In the genomic region with DNA sequence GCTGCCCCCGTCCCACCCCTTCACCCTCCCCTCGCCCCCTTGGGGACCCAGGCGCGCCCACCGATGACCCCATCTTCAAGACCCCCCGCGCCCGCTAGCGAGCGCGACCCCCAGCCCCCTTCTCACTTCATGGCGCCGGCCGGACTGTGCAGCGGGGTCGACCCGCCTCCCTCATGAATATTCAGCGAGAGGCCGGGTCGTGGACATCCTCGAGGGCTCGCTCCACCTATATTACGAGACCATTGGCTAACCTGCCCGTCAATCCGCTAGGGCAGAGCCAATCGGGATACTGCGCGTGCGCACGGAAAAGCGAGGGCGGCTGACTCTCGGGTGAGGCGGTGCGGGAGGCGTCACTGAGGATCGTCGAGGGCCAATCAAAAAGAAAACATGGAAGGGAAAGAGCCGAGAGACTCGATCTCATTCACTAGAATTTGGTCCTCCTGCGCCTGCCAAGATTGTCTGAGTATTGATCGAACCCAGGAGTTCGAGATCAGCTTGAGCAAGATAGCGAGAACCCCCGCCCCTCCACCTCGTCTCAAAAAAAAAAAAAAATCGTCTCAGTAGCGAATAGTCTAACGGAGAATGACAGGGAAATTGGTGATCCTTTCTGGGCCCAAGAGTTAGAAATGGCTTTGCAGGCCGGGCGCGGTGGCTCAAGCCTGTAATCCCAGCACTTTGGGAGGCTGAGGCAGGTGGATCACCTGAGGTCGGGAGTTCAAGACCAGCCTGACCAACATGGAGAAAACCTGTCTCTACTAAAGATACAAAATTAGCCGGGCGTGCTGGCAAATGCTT, we compare ENCODE assay signal across 8 cellular contexts. TPM values are rescaled to one million over a fixed set of nuclear protein-coding genes. Genes with fewer than 3 reads are reported as not detected.
DNase-seq lines count a peak whose midpoint lies in the region; ATAC-seq and TF ChIP-seq lines count a peak whose summit lies in the region.

A gene (minus strand): TSS at position 164 of the 795 bp plus-strand sequence. CDS start 33 bp downstream, at position 131.

- no peaks in the 10 kb centered on the region; a peak in 1 of 22 replicates for H4K20me1 ChIP-seq in BLaER1 treated with 17β-estradiol and CSF1 and Interleukin-3, amounts not matched to agents 10 nM and 100 nM

- ATAC-seq in GM19351 (IDR thresholded peaks at IDR 0.05; ENCODE audit: unreplicated experiment) (peak; percentile 99), HG03521 (IDR thresholded peaks at IDR 0.05; ENCODE audit: unreplicated experiment) (peak; percentile 95), left lung (peak; percentile 99)

- peaks cover 31 to 42% (median 34%) of the 10 kb centered on the region in 10 experiments for H3K4me1 ChIP-seq in BLaER1 treated with 17β-estradiol and CSF1 and Interleukin-3, amounts not matched to agents 10 nM and 100 nM
- peaks cover 0 to 17% of the 10 kb centered on the region in 2 donors for H3K4me1 ChIP-seq in left lung

- H3K27me3 ChIP-seq in BLaER1 treated with 17β-estradiol and CSF1 and Interleukin-3, amounts not matched to agents 10 nM and 100 nM: no peaks in the 10 kb centered on the region
- H3K27me3 ChIP-seq in left lung: no peaks in the 10 kb centered on the region

- no peak for TF ChIP-seq CTCF in left lung (IDR thresholded peaks at IDR 0.05)

- H3K9me3 ChIP-seq in BLaER1 treated with 17β-estradiol and CSF1 and Interleukin-3, amounts not matched to agents 10 nM and 100 nM (replicated peaks in 1 of 11): no peaks in the 10 kb centered on the region
- no peaks in the 10 kb centered on the region for H3K9me3 ChIP-seq in left lung

- H3K36me3 ChIP-seq in BLaER1 treated with 17β-estradiol and CSF1 and Interleukin-3, amounts not matched to agents 10 nM and 100 nM: peaks cover 0 to 9% (median 3%) of the 10 kb centered on the region in 11 experiments; a peak in 8 of 22 replicates
- H3K36me3 ChIP-seq in left lung: peaks cover 0 to 7% of the 10 kb centered on the region in 2 donors

- peak within 1 kb of the TSS; percentile 71 to 86 (median 82) for H3K9ac ChIP-seq in BLaER1 treated with 17β-estradiol and CSF1 and Interleukin-3, amounts not matched to agents 10 nM and 100 nM

- DNase-seq in NCI-H748 treated with DMSO at 0.1 percent for 48 hours (lab: John Stamatoyannopoulos, UW) (peak; percentile 99), dermis blood vessel endothelial cell (peak; percentile 99), left lung (peak; percentile 97 to 99)
- DNase-seq in activated CD4-positive, alpha-beta T cell treated with anti-CD3 and anti-CD28 coated beads, Interleukin-2, amount 50 U/mL, for 24 hours (ENCODE audit: low read depth in 1 of 2, low spot score in 1 of 2): peak; percentile 100
- peak; percentile 100 for DNase-seq in stimulated activated CD4-positive, alpha-beta T cell treated with anti-CD3 and anti-CD28 coated beads, Interleukin-2, amount 100 ng/mL, for 48 hours

- intact Hi-C loops in left lung (cut with DNase I): no loop called here

- H3K4me2 ChIP-seq in BLaER1 treated with 17β-estradiol and CSF1 and Interleukin-3, amounts not matched to agents 10 nM and 100 nM: peak within 1 kb of the TSS; percentile 87 to 99 (median 95)

- H3K27ac ChIP-seq in BLaER1 treated with 17β-estradiol and CSF1 and Interleukin-3, amounts not matched to agents 10 nM and 100 nM: peak within 1 kb of the TSS; percentile 53 to 82 (median 78); a peak in 21 of 22 replicates
- H3K27ac ChIP-seq in left lung: peak within 1 kb of the TSS; percentile 76 to 86

- peak within 1 kb of the TSS; percentile 63 to 86 (median 78) for H3K4me3 ChIP-seq in BLaER1 treated with 17β-estradiol and CSF1 and Interleukin-3, amounts not matched to agents 10 nM and 100 nM
- peak within 1 kb of the TSS; percentile 78 to 87 for H3K4me3 ChIP-seq in left lung

RNA-seq across cellular contexts. Expression of the gene that starts here (rescaled TPM):
- total RNA-seq in dermis blood vessel endothelial cell (16.3 and 24.5 TPM in 2 replicates), left lung (10 to 100 TPM; 21.2 to 23.5 TPM)

Comparison
In these comparisons a context has a peak if more than half of its experiments do, and no peak if none do; other contexts are left out.
1. Peak in every context shown above with its lines: DNase-seq, ATAC-seq, H3K4me3 ChIP-seq and H3K27ac ChIP-seq.